In genomic region chr5:134224905-134225779, GRCh38 we compare ENCODE assay signal across 8 cellular contexts. TPM values are rescaled to one million over a fixed set of nuclear protein-coding genes. Genes with fewer than 3 reads are reported as not detected.
DNase-seq lines count a peak whose midpoint lies in the region; ATAC-seq and TF ChIP-seq lines count a peak whose summit lies in the region.

No MANE protein-coding gene starts in this region.

- peak overlapping the region; percentile 89 for H3K4me2 ChIP-seq in OCI-LY7 (ENCODE audit: low read length)

- H3K27me3 Mint-ChIP-seq in activated T-helper 17 cell treated with anti-CD3 and anti-CD28 coated beads, Interleukin-2, amount 50 U/mL, for 72 hours = no peaks in the 10 kb centered on the region
- H3K27me3 Mint-ChIP-seq in natural killer cell treated with Interleukin-12 subunit alpha and Interleukin-12 subunit beta and Interleukin-15 and Interleukin-18, amount 100 ng/mL, for 72 hours = no peaks in the 10 kb centered on the region

- intact Hi-C loops in OCI-LY7 (cut with micrococcal nuclease; ENCODE audit: unreplicated experiment) = loop anchor here (5.0 kb wide), 2 partner anchors 147 to 512 kb away; partner anchors contain the start of genes CAMLG and UBE2B

- H2AFZ ChIP-seq in OCI-LY7 (ENCODE audit: low read length) = peak overlapping the region; percentile 19; the same call in 1 of the 2 replicates

- DNase-seq in Ammon's horn (ENCODE audit: low spot score) (peak; percentile 61), OCI-LY7 (ENCODE audit: low spot score) (peak; percentile 80), fibroblast of pulmonary artery (ENCODE audit: low read depth) (peak; percentile 65)
- peak; percentile 80 for DNase-seq in natural killer cell treated with Interleukin-12 subunit alpha and Interleukin-12 subunit beta and Interleukin-15 and Interleukin-18, amount 100 ng/mL, for 72 hours (ENCODE audit: low spot score)
- peak; percentile 67 for DNase-seq in stimulated activated naive CD4-positive, alpha-beta T cell treated with Interleukin-2 at 50 U/mL for 16 hours (lab: John Stamatoyannopoulos, UW)

- TF ChIP-seq CTCF in OCI-LY7 (conservative IDR thresholded peaks at IDR 0.05; ENCODE audit: low read length) = peak; percentile 28; the same call in 1 of the 2 replicates
- TF ChIP-seq CTCF in fibroblast of pulmonary artery (IDR thresholded peaks at IDR 0.05; ENCODE audit: low read length, missing control alignments) = no peak

- H3K36me3 Mint-ChIP-seq in activated T-helper 17 cell treated with anti-CD3 and anti-CD28 coated beads, Interleukin-2, amount 50 U/mL, for 72 hours (ENCODE audit: low read depth) = peaks cover 64% of the 10 kb centered on the region
- peaks cover 24% of the 10 kb centered on the region for H3K36me3 Mint-ChIP-seq in natural killer cell treated with Interleukin-12 subunit alpha and Interleukin-12 subunit beta and Interleukin-15 and Interleukin-18, amount 100 ng/mL, for 72 hours

- peaks cover 39% of the 10 kb centered on the region for H4K20me1 ChIP-seq in OCI-LY7 (ENCODE audit: insufficient read depth, low read length)

- H3K9me3 ChIP-seq in OCI-LY7 (ENCODE audit: low read length) = no peaks in the 10 kb centered on the region

- H3K4me3 ChIP-seq in OCI-LY7 (ENCODE audit: low read depth, low read length, poor library complexity, severe bottlenecking) (peak overlapping the region; percentile 93), fibroblast of pulmonary artery (replicated peaks; ENCODE audit: low read depth, low read length) (peak overlapping the region; percentile 88)

- H3K36me3 ChIP-seq in OCI-LY7 (ENCODE audit: insufficient read depth, low read length) = peaks cover 52% of the 10 kb centered on the region

- H3K27ac ChIP-seq in OCI-LY7 (ENCODE audit: low read depth, low read length, poor library complexity, severe bottlenecking) = peak overlapping the region; percentile 88

- peaks cover 29% of the 10 kb centered on the region for H3K4me1 Mint-ChIP-seq in activated T-helper 17 cell treated with anti-CD3 and anti-CD28 coated beads, Interleukin-2, amount 50 U/mL, for 72 hours
- H3K4me1 Mint-ChIP-seq in natural killer cell treated with Interleukin-12 subunit alpha and Interleukin-12 subunit beta and Interleukin-15 and Interleukin-18, amount 100 ng/mL, for 72 hours (ENCODE audit: low read depth in 2 of 2) = peaks cover 42 to 57% of the 10 kb centered on the region in 2 donors

- peaks cover 64% of the 10 kb centered on the region for H3K79me2 ChIP-seq in OCI-LY7 (ENCODE audit: insufficient read depth, low read depth, low read length)

- ATAC-seq in GM19025 (IDR thresholded peaks at IDR 0.05; ENCODE audit: low read depth, unreplicated experiment) (peak; percentile 23), HG03196 (IDR thresholded peaks at IDR 0.05; ENCODE audit: unreplicated experiment) (peak; percentile 42)
- ATAC-seq in activated T-helper 17 cell treated with anti-CD3 and anti-CD28 coated beads, Interleukin-2, amount 50 U/mL, for 72 hours (replicated peaks) = peak; percentile 28
- peak; percentile 67 for ATAC-seq in natural killer cell treated with Interleukin-12 subunit alpha and Interleukin-12 subunit beta and Interleukin-15 and Interleukin-18, amount 100 ng/mL, for 72 hours

- no peaks in the 10 kb centered on the region for H3K9me2 ChIP-seq in OCI-LY7 (ENCODE audit: insufficient read depth, low read length)

- POLR2A ChIA-PET in OCI-LY7 (lab: Charles Lee) = interaction anchor here (0.5 to 7.1 kb wide), 18 partner anchors 9 to 828 kb away, joined by 3 to 69 read pairs (median 6); partner anchors contain the start of genes SKP1 and UBE2B

- peak overlapping the region; percentile 87 for H3K4me3 Mint-ChIP-seq in activated T-helper 17 cell treated with anti-CD3 and anti-CD28 coated beads, Interleukin-2, amount 50 U/mL, for 72 hours
- peak overlapping the region; percentile 82 for H3K4me3 Mint-ChIP-seq in natural killer cell treated with Interleukin-12 subunit alpha and Interleukin-12 subunit beta and Interleukin-15 and Interleukin-18, amount 100 ng/mL, for 72 hours

- H3K4me1 ChIP-seq in OCI-LY7 (ENCODE audit: insufficient read depth, low read length, poor library complexity, severe bottlenecking) = peaks cover 42% of the 10 kb centered on the region

- no TSS peak for BruUV-seq in OCI-LY7 (replicated peaks; lab: Mats Ljungman, UMichigan)

- H3K27ac Mint-ChIP-seq in activated T-helper 17 cell treated with anti-CD3 and anti-CD28 coated beads, Interleukin-2, amount 50 U/mL, for 72 hours = peak overlapping the region; percentile 98
- H3K27ac Mint-ChIP-seq in natural killer cell treated with Interleukin-12 subunit alpha and Interleukin-12 subunit beta and Interleukin-15 and Interleukin-18, amount 100 ng/mL, for 72 hours = peak overlapping the region; percentile 95 to 99

- CTCF ChIA-PET in OCI-LY7 (lab: Charles Lee; ENCODE audit: unreplicated experiment) = interaction anchor here (0.6 kb wide), 1 partner anchor 538 kb away, joined by 3 read pairs; no protein-coding TSS in a partner anchor

- no peaks in the 10 kb centered on the region for H3K9me3 Mint-ChIP-seq in activated T-helper 17 cell treated with anti-CD3 and anti-CD28 coated beads, Interleukin-2, amount 50 U/mL, for 72 hours
- H3K9me3 Mint-ChIP-seq in natural killer cell treated with Interleukin-12 subunit alpha and Interleukin-12 subunit beta and Interleukin-15 and Interleukin-18, amount 100 ng/mL, for 72 hours = no peaks in the 10 kb centered on the region

RNA-seq across cellular contexts. Expression of gene PPP2CA, which starts 0.7 kb away (rescaled TPM):
- total RNA-seq in OCI-LY7 (2014; rRNA removed; shearing (Covaris generic)) = 132 and 144 TPM in 2 replicates
- 164 and 178 TPM in 2 replicates for total RNA-seq in OCI-LY7 (2022)
- 100 to 1,000 TPM; 101 to 164 TPM for total RNA-seq in activated T-helper 17 cell treated with anti-CD3 and anti-CD28 coated beads, Interleukin-2, amount 50 U/mL, for 72 hours
- 100 to 1,000 TPM; 126 to 185 TPM for total RNA-seq in natural killer cell treated with Interleukin-12 subunit alpha and Interleukin-12 subunit beta and Interleukin-15 and Interleukin-18, amount 100 ng/mL, for 72 hours

RNA-seq across cellular contexts. Expression of gene SKP1, which starts 48.4 kb away (rescaled TPM):
- 129 and 142 TPM in 2 replicates for total RNA-seq in OCI-LY7 (2014; rRNA removed; shearing (Covaris generic))
- 188 and 204 TPM in 2 replicates for total RNA-seq in OCI-LY7 (2022)
- 100 to 1,000 TPM; 152 to 209 TPM for total RNA-seq in activated T-helper 17 cell treated with anti-CD3 and anti-CD28 coated beads, Interleukin-2, amount 50 U/mL, for 72 hours
- 100 to 1,000 TPM; 162 to 210 TPM for total RNA-seq in natural killer cell treated with Interleukin-12 subunit alpha and Interleukin-12 subunit beta and Interleukin-15 and Interleukin-18, amount 100 ng/mL, for 72 hours

Comparison
In these comparisons a context has a peak if more than half of its experiments do, and no peak if none do; other contexts are left out.
1. Peak in every context shown above with its lines: DNase-seq, ATAC-seq, H3K4me3 ChIP-seq and H3K27ac ChIP-seq.